ENCODE assay signal across 8 cellular contexts in the genomic region with DNA sequence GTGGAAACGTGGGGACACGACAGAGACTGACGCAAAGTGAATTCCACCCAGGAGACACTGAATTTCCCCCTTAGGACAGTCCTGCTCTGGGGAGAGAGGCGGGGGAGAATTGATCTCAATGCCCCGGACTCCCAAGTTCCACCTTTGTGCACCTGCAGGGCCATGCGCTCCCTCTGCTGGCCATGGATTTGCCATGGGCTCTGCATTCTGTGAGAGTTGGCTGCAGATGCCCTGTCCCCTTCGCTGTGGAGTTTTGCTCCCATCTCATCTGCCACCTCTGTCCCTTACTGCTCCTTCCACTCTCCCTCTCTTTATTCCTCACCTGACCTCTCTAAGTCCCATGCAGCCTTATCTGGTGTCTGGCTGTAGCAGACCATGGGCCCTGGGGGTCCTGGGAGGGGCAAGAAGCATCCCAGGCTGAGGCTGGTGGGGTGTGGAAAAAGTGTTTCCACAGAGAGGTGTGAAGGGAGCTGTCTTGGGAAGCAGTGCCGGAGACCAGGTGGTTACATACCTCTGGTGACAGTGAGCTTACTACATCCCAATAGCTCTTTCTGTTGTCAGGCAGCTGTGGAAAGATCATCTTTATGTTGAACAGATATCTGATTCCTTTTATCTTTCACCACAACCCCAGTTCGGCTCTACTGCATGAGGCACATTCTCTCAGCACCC. TPM values are rescaled to one million over a fixed set of nuclear protein-coding genes. Genes with fewer than 3 reads are reported as not detected.
DNase-seq lines count a peak whose midpoint lies in the region; ATAC-seq and TF ChIP-seq lines count a peak whose summit lies in the region.

No MANE protein-coding gene starts in this region.

- H3K9me3 ChIP-seq in WERI-Rb-1 (ENCODE audit: severe bottlenecking), result no peaks in the 10 kb centered on the region

- H3K27me3 ChIP-seq in BJ (ENCODE audit: control insufficient read depth, insufficient read depth, low read length) (peaks cover 10% of the 10 kb centered on the region), WERI-Rb-1 (ENCODE audit: insufficient read depth, low read depth, severe bottlenecking) (no peaks in the 10 kb centered on the region)

- H3K27ac ChIP-seq in WERI-Rb-1, result no peak overlapping the region

- no peak overlapping the region for H3K4me3 ChIP-seq in BJ (ENCODE audit: low read depth, low read length)
- no peak overlapping the region for H3K4me3 ChIP-seq in WERI-Rb-1 (ENCODE audit: low read depth, low read length)

- intact Hi-C loops in left ventricle myocardium superior (cut with micrococcal nuclease), result loop anchor here (5.0 kb wide), 1 partner anchor 181 kb away; no protein-coding TSS in a partner anchor

- POLR2A ChIA-PET in BJ (lab: Charles Lee) (no interaction called here), HEK293T (lab: Yijun Ruan, JAX) (no interaction called here)

- ATAC-seq in left ventricle myocardium superior, result peak; percentile 53
- ATAC-seq in activated CD4-positive, CD25-positive, alpha-beta regulatory T cell treated with anti-CD3 and anti-CD28 coated beads, Interleukin-2, amount 50 U/mL, for 24 hours, result no peak

- DNase-seq in BJ (ENCODE audit: low read depth), result no peak
- DNase-seq in HEK293T (ENCODE audit: extremely low spot score), result peak; percentile 34
- DNase-seq in WERI-Rb-1, result peak; percentile 79
- DNase-seq in left ventricle myocardium superior, result peak; percentile 51
- DNase-seq in AG20443 (ENCODE audit: low spot score), result no peak
- DNase-seq in NK-92 treated with Interleukin-12 subunit alpha and Interleukin-12 subunit beta, amount 100 ng/mL, for 24 hours (lab: John Stamatoyannopoulos, UW), result no peak
- DNase-seq in GF-D8 (lab: John Stamatoyannopoulos, UW), result no peak

- H3K36me3 ChIP-seq in BJ (ENCODE audit: control insufficient read depth, insufficient read depth, low read length), result no peaks in the 10 kb centered on the region
- H3K36me3 ChIP-seq in WERI-Rb-1, result no peaks in the 10 kb centered on the region

- CTCF ChIA-PET in BJ (lab: Yijun Ruan, JAX), result interaction anchor here (0.6 to 10.0 kb wide), 12 partner anchors 10 to 233 kb away, joined by 3 to 255 read pairs (median 4); no protein-coding TSS in a partner anchor
- CTCF ChIA-PET in HEK293T (lab: Yijun Ruan, JAX), result interaction anchor here (0.6 to 2.5 kb wide), 2 partner anchors 40 to 144 kb away, joined by 3 to 14 read pairs; no protein-coding TSS in a partner anchor

- TF ChIP-seq CTCF in BJ (IDR thresholded peaks at IDR 0.05; ENCODE audit: insufficient read depth, low read depth, low read length) (peak; percentile 63), WERI-Rb-1 (IDR thresholded peaks at IDR 0.05; ENCODE audit: low read depth, low read length) (peak; percentile 93)

TF ChIP-seq in HEK293T, 16 proteins besides CTCF, POLR2A, EP300 and RAD21:
- TF ChIP-seq TARDBP (IDR thresholded peaks at IDR 0.05) (no peak), FOXA1 (IDR thresholded peaks at IDR 0.05) (no peak), ELF4 (IDR thresholded peaks at IDR 0.05) (no peak), NFRKB (IDR thresholded peaks at IDR 0.05) (no peak), L3MBTL2 (conservative IDR thresholded peaks at IDR 0.05) (no peak), FOXK2 (IDR thresholded peaks at IDR 0.05) (no peak)

RNA-seq across cellular contexts. Expression of gene GHRHR, which starts 14.3 kb away (rescaled TPM):
- not detected in 2 replicates for polyA plus RNA-seq in BJ (2011; rRNA removed)
- polyA minus RNA-seq in BJ (2011; rRNA and poly(A)+ RNA removed), result not detected in 2 replicates
- total RNA-seq in left ventricle myocardium superior, result not detected

Comparison
In these comparisons a context has a peak if more than half of its experiments do, and no peak if none do; other contexts are left out.
1. DNase-seq: peak in HEK293T (single experiment), WERI-Rb-1 (single experiment) and left ventricle myocardium superior (single experiment); none in BJ (single experiment), AG20443 (single experiment), NK-92 treated with Interleukin-12 subunit alpha and Interleukin-12 subunit beta, amount 100 ng/mL, for 24 hours (single experiment) and GF-D8 (single experiment).